24 cellular contexts compared by ENCODE assay signal in the genomic region with DNA sequence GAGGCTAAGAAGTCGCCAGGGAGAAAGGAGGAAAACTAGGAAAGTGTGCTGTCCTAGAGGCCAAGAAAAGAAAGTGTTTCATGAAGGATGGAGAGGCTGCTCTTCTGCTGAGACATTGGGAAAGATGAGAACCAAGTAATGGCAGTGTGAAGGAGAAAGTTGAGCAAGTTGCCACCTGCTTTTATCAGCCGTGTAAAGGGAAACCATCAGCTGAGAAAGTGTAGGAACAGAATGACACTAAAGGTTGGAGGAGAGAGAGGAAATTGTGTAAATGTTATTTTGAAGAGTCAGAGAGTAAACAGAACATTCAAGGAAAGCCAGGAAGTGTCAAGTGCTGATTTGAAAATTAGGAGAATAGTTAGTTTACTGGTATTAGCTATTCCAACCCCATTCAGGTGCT.
"Had no signal": no experiment of that assay in that cellular context is flagged by ENCODE, and none has a peak within 500 bp of the region (broad histone marks: within the 10 kb centered on the region; RNA-seq: fewer than 3 reads in every experiment).

No MANE protein-coding gene starts in this region.

- H3K4me3 ChIP-seq: dorsolateral prefrontal cortex, esophagus muscularis mucosa, lung, ovary, psoas muscle, sigmoid colon, skin epidermis, spleen, thyroid gland, vagina had no signal

- ATAC-seq: foreskin keratinocyte; natural killer cell; psoas muscle; right cardiac atrium; stimulated activated naive CD8-positive, alpha-beta T cell treated with anti-CD3 and anti-CD28 coated beads, Interleukin-15, amount 100 ng/mL, for 72 hours had no signal

- H3K27ac ChIP-seq: esophagus muscularis mucosa, foreskin keratinocyte, ovary, psoas muscle, sigmoid colon, thyroid gland, vagina had no signal

- H3K27me3 ChIP-seq: esophagus muscularis mucosa, foreskin keratinocyte, ovary, sigmoid colon, spleen, thyroid gland, vagina had no signal

- H3K4me1 ChIP-seq: thyroid gland had no signal

- DNase-seq: cortex of kidney; dorsolateral prefrontal cortex; effector CD4-positive, alpha-beta T cell; foreskin keratinocyte; hypothalamus; immature natural killer cell; islet precursor cell; natural killer cell; occipital lobe; ovary; posterior cingulate gyrus; psoas muscle; right cardiac atrium; sigmoid colon; spleen; stimulated activated CD8-positive, alpha-beta memory T cell treated with anti-CD3 and anti-CD28 coated beads, Interleukin-4, amount 100 ng/mL, for 48 hours; stimulated activated naive CD4-positive, alpha-beta T cell; stimulated activated naive CD8-positive, alpha-beta T cell treated with anti-CD3 and anti-CD28 coated beads, Interleukin-15, amount 100 ng/mL, for 72 hours; thyroid gland; trophoblast cell had no signal

- H3K9me3 ChIP-seq: esophagus muscularis mucosa, ovary, psoas muscle, sigmoid colon, spleen, thyroid gland, vagina had no signal

- H3K36me3 ChIP-seq: esophagus muscularis mucosa, ovary, sigmoid colon, spleen, thyroid gland, vagina had no signal
